ENCODE assay signal across 8 cellular contexts in genomic region chr5:133240425-133241091, GRCh38.
DNase-seq lines count a peak whose midpoint lies in the region; ATAC-seq and TF ChIP-seq lines count a peak whose summit lies in the region.

No MANE protein-coding gene starts in this region.

- intact Hi-C loops in Caco-2 (cut with micrococcal nuclease; ENCODE audit: unreplicated experiment) (no loop called here), testis (cut with DNase I; ENCODE audit: low total_unique reads) (no loop called here)

- CTCF ChIA-PET in Caco-2 (lab: Charles Lee): interaction anchor here (0.5 kb wide), 1 partner anchor 874 kb away, joined by 4 read pairs; the partner anchor contains the start of gene TCF7

- H3K4me1 Mint-ChIP-seq in Caco-2 (ENCODE audit: low read depth, unreplicated experiment) (peaks cover 15% of the 10 kb centered on the region), glutamatergic neuron (ENCODE audit: low read depth, unreplicated experiment) (peaks cover 4% of the 10 kb centered on the region)
- peaks cover 13% of the 10 kb centered on the region for H3K4me1 Mint-ChIP-seq in activated T-cell treated with anti-CD3 and anti-CD28 coated beads, Interleukin-2, amount 50 U/mL, for 4 hours (ENCODE audit: low read depth)

- BruUV-seq in Caco-2 (replicated peaks; lab: Mats Ljungman, UMichigan): no TSS peak

- H3K9me3 ChIP-seq in Caco-2 (no peaks in the 10 kb centered on the region), testis (no peaks in the 10 kb centered on the region)

- TF ChIP-seq CTCF in Caco-2 (IDR thresholded peaks at IDR 0.05; ENCODE audit: insufficient read depth in 1 of 2, low read depth in 1 of 2, low read length in 1 of 2, severe bottlenecking in 1 of 2, unreplicated experiment in 1 of 2): no peak
- TF ChIP-seq CTCF in testis (IDR thresholded peaks at IDR 0.05): no peak
- TF ChIP-seq CTCF in glutamatergic neuron (IDR thresholded peaks at IDR 0.05; ENCODE audit: partially characterized antibody, unreplicated experiment): no peak

- peaks cover 5% of the 10 kb centered on the region for H3K27me3 Mint-ChIP-seq in Caco-2 (ENCODE audit: insufficient read depth, unreplicated experiment)
- no peaks in the 10 kb centered on the region for H3K27me3 Mint-ChIP-seq in activated T-cell treated with anti-CD3 and anti-CD28 coated beads, Interleukin-2, amount 50 U/mL, for 4 hours (ENCODE audit: low read depth)
- H3K27me3 Mint-ChIP-seq in glutamatergic neuron (ENCODE audit: unreplicated experiment): no peaks in the 10 kb centered on the region

- DNase-seq in Caco-2 (peak; percentile 66 to 85), LoVo (ENCODE audit: low spot score) (peak; percentile 96), kidney tubule cell (ENCODE audit: low spot score) (peak; percentile 92), testis (peak; percentile 55), glutamatergic neuron (no peak)
- DNase-seq in activated T-cell treated with anti-CD3 and anti-CD28 coated beads, Interleukin-2, amount 50 U/mL, for 4 hours: no peak

- 61 to 75% methylated on average over 9 of the region's 9 CpGs for WGBS in testis, 2 donors

- H3K36me3 ChIP-seq in Caco-2 (ENCODE audit: control insufficient read depth, insufficient read depth, low read length) (no peaks in the 10 kb centered on the region), testis (ENCODE audit: low read depth, missing control alignments) (no peaks in the 10 kb centered on the region)

- H3K27me3 ChIP-seq in Caco-2 (replicated peaks; ENCODE audit: control insufficient read depth, insufficient read depth, low read length): no peaks in the 10 kb centered on the region
- no peaks in the 10 kb centered on the region for H3K27me3 ChIP-seq in testis

- H3K4me3 ChIP-seq in Caco-2 (ENCODE audit: low read depth, low read length): no peak overlapping the region
- no peak overlapping the region for H3K4me3 ChIP-seq in testis

- ATAC-seq in GM19455 (IDR thresholded peaks at IDR 0.05; ENCODE audit: unreplicated experiment) (peak; percentile 64), HG02642 (IDR thresholded peaks at IDR 0.05; ENCODE audit: poor library complexity, unreplicated experiment) (no peak)
- peak; percentile 61 to 75 for ATAC-seq in activated T-cell treated with anti-CD3 and anti-CD28 coated beads, Interleukin-2, amount 50 U/mL, for 4 hours

- no peak overlapping the region for H3K27ac ChIP-seq in testis

- POLR2A ChIA-PET in Caco-2 (lab: Charles Lee): no interaction called here

- H3K27ac Mint-ChIP-seq in Caco-2 (ENCODE audit: unreplicated experiment) (peak overlapping the region; percentile 81), glutamatergic neuron (ENCODE audit: unreplicated experiment) (no peak overlapping the region)

- H3K9me3 Mint-ChIP-seq in Caco-2 (ENCODE audit: unreplicated experiment) (no peaks in the 10 kb centered on the region), glutamatergic neuron (ENCODE audit: unreplicated experiment) (peaks cover 5% of the 10 kb centered on the region)
- no peaks in the 10 kb centered on the region for H3K9me3 Mint-ChIP-seq in activated T-cell treated with anti-CD3 and anti-CD28 coated beads, Interleukin-2, amount 50 U/mL, for 4 hours

- H3K4me3 Mint-ChIP-seq in Caco-2 (ENCODE audit: unreplicated experiment) (no peak overlapping the region), glutamatergic neuron (ENCODE audit: unreplicated experiment) (no peak overlapping the region)
- no peak overlapping the region for H3K4me3 Mint-ChIP-seq in activated T-cell treated with anti-CD3 and anti-CD28 coated beads, Interleukin-2, amount 50 U/mL, for 4 hours

- H3K36me3 Mint-ChIP-seq in Caco-2 (ENCODE audit: insufficient read depth, unreplicated experiment) (peaks cover 6% of the 10 kb centered on the region), glutamatergic neuron (ENCODE audit: unreplicated experiment) (peaks cover 7% of the 10 kb centered on the region)
- H3K36me3 Mint-ChIP-seq in activated T-cell treated with anti-CD3 and anti-CD28 coated beads, Interleukin-2, amount 50 U/mL, for 4 hours (ENCODE audit: insufficient read depth): no peaks in the 10 kb centered on the region

- TF ChIP-seq POLR2A in testis (IDR thresholded peaks at IDR 0.05): no peak

- H3K4me1 ChIP-seq in Caco-2: peaks cover 13% of the 10 kb centered on the region
- no peaks in the 10 kb centered on the region for H3K4me1 ChIP-seq in testis

Comparison
In these comparisons a context has a peak if more than half of its experiments do, and no peak if none do; other contexts are left out.
1. DNase-seq: peak in Caco-2 (2 of 2), LoVo (single experiment), kidney tubule cell (single experiment) and testis (single experiment); none in activated T-cell treated with anti-CD3 and anti-CD28 coated beads, Interleukin-2, amount 50 U/mL, for 4 hours (single experiment) and glutamatergic neuron (single experiment).